In genomic region chr1:31063636-31064035, GRCh38 we compare ENCODE assay signal across 1 cellular context.
TF ChIP-seq lines count a peak whose summit lies in the region.

No MANE protein-coding gene starts in this region.

TF ChIP-seq in HEK293, 187 proteins besides CTCF, POLR2A, EP300 and RAD21 (continued from another document):
- TF ChIP-seq PRDM4 (tag by site-specific recombination; IDR thresholded peaks at IDR 0.05) (peak; percentile 92), GFI1B (tag by site-specific recombination; IDR thresholded peaks at IDR 0.05) (no peak), ZNF558 (tag by site-specific recombination; IDR thresholded peaks at IDR 0.05) (no peak), ZNF146 (tag by site-specific recombination; IDR thresholded peaks at IDR 0.05) (no peak), ZNF600 (tag by site-specific recombination; IDR thresholded peaks at IDR 0.05) (0 out of 2 replicates have a peak, but pooled peaks have one; percentile 26), ZNF677 (tag by site-specific recombination; IDR thresholded peaks at IDR 0.05) (no peak), SETDB1 (IDR thresholded peaks at IDR 0.05; ENCODE audit: insufficient read length, low read length) (no peak), ZNF449 (tag by site-specific recombination; IDR thresholded peaks at IDR 0.05) (no peak), ZNF114 (tag by site-specific recombination; IDR thresholded peaks at IDR 0.05) (no peak), PRDM6 (tag by site-specific recombination; IDR thresholded peaks at IDR 0.05) (peak; percentile 54), KLF7 (tag by site-specific recombination; IDR thresholded peaks at IDR 0.05; ENCODE audit: borderline replicate concordance) (no peak), ZNF639 (tag by site-specific recombination; IDR thresholded peaks at IDR 0.05) (no peak), ZBTB1 (tag by site-specific recombination; IDR thresholded peaks at IDR 0.05) (no peak), ZBTB20 (tag by site-specific recombination; IDR thresholded peaks at IDR 0.05) (no peak)
TF ChIP-seq in HEK293: peak in this region for 3.
